In genomic region chrX:135396109-135396508, GRCh38 we compare ENCODE assay signal across 1 cellular context.
TF ChIP-seq lines count a peak whose summit lies in the region.

No MANE protein-coding gene starts in this region.

TF ChIP-seq in endothelial cell of umbilical vein, 7 proteins besides CTCF, POLR2A, EP300 and RAD21:
- TF ChIP-seq EZH2 (IDR thresholded peaks at IDR 0.05; ENCODE audit: borderline replicate concordance, low read depth, low read length, severe bottlenecking) (no peak), JUN (IDR thresholded peaks at IDR 0.05; ENCODE audit: borderline replicate concordance, insufficient read depth, insufficient read length, low read depth) (peak; percentile 43), FOS (IDR thresholded peaks at IDR 0.05; ENCODE audit: borderline replicate concordance, insufficient read depth, low read length) (no peak), POLR2AphosphoS5 (IDR thresholded peaks at IDR 0.05; ENCODE audit: insufficient read depth, low read depth, low read length) (no peak)
